ENCODE assay signal across 35 cellular contexts in the genomic region with DNA sequence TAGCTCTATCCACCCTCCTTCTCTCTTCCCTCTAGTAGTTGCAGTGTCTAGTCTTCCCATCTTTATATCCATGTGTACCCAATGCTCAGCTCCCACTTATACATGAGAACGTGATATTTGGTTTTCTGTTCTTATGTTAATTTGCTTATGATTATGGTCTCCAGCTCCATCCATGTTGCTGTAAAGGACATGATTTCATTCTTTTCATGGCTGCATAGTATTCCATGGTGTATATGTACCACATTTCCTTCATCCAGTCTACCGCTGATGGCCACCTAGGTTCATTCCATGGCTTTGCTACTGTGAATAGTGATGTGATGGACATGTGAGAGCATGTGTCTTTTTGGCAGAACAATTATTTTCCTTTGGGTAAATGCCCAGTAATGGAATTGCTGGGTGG. TPM values are rescaled to one million over a fixed set of nuclear protein-coding genes. Genes with fewer than 3 reads are reported as not detected.
"Had no signal": no experiment of that assay in that cellular context is flagged by ENCODE, and none has a peak within 500 bp of the region (broad histone marks: within the 10 kb centered on the region; RNA-seq: fewer than 3 reads in every experiment).

No MANE protein-coding gene starts in this region.

- ATAC-seq: activated naive CD8-positive, alpha-beta T cell treated with anti-CD3 and anti-CD28 coated beads, Interleukin-2, amount 50 U/mL, for 24 hours; activated T-cell treated with anti-CD3 and anti-CD28 coated beads, Interleukin-2, amount 50 U/mL, for 72 hours; activated T-helper 17 cell treated with anti-CD3 and anti-CD28 coated beads, Interleukin-2, amount 50 U/mL, for 72 hours had no signal

- H3K27ac Mint-ChIP-seq: activated CD4-positive, alpha-beta memory T cell treated with anti-CD3 and anti-CD28 coated beads, Interleukin-2, amount 10 ng/mL, durations not matched to agents 7 days and 5 days; activated CD4-positive, alpha-beta T cell treated with anti-CD3 and anti-CD28 coated beads, Interleukin-2, amount 10 ng/mL, durations not matched to agents 7 days and 5 days; activated naive CD4-positive, alpha-beta T cell treated with anti-CD3 and anti-CD28 coated beads for 36 hours; activated naive CD4-positive, alpha-beta T cell treated with anti-CD3 and anti-CD28 coated beads, Interleukin-2, amount 50 U/mL, for 24 hours; activated naive CD8-positive, alpha-beta T cell treated with anti-CD3 and anti-CD28 coated beads for 36 hours; activated naive CD8-positive, alpha-beta T cell treated with anti-CD3 and anti-CD28 coated beads, Interleukin-2, amount 50 U/mL, for 24 hours; activated T-cell treated with anti-CD3 and anti-CD28 coated beads, Interleukin-2, amount 50 U/mL, for 24 hours; activated T-cell treated with anti-CD3 and anti-CD28 coated beads, Interleukin-2, amount 50 U/mL, for 72 hours; activated T-helper 17 cell treated with anti-CD3 and anti-CD28 coated beads, Interleukin-2, amount 50 U/mL, for 72 hours; brain had no signal

- H3K9me3 ChIP-seq: adrenal gland, ascending aorta, breast epithelium, colonic mucosa had no signal

- H3K36me3 Mint-ChIP-seq: activated naive CD4-positive, alpha-beta T cell treated with anti-CD3 and anti-CD28 coated beads, Interleukin-2, amount 50 U/mL, for 24 hours; activated naive CD8-positive, alpha-beta T cell treated with anti-CD3 and anti-CD28 coated beads for 36 hours; brain had no signal

- H3K4me3 Mint-ChIP-seq: activated CD4-positive, alpha-beta memory T cell treated with anti-CD3 and anti-CD28 coated beads, Interleukin-2, amount 10 ng/mL, durations not matched to agents 7 days and 5 days; activated CD4-positive, alpha-beta T cell treated with anti-CD3 and anti-CD28 coated beads, Interleukin-2, amount 10 ng/mL, durations not matched to agents 7 days and 5 days; activated naive CD4-positive, alpha-beta T cell treated with anti-CD3 and anti-CD28 coated beads for 36 hours; activated naive CD4-positive, alpha-beta T cell treated with anti-CD3 and anti-CD28 coated beads, Interleukin-2, amount 50 U/mL, for 24 hours; activated naive CD8-positive, alpha-beta T cell treated with anti-CD3 and anti-CD28 coated beads for 36 hours; activated naive CD8-positive, alpha-beta T cell treated with anti-CD3 and anti-CD28 coated beads, Interleukin-2, amount 50 U/mL, for 24 hours; activated T-cell treated with anti-CD3 and anti-CD28 coated beads, Interleukin-2, amount 50 U/mL, for 24 hours; activated T-cell treated with anti-CD3 and anti-CD28 coated beads, Interleukin-2, amount 50 U/mL, for 72 hours; activated T-helper 17 cell treated with anti-CD3 and anti-CD28 coated beads, Interleukin-2, amount 50 U/mL, for 72 hours; brain had no signal

- DNase-seq: activated CD4-positive, alpha-beta memory T cell treated with anti-CD3 and anti-CD28 coated beads, Interleukin-2, amount 10 ng/mL, durations not matched to agents 7 days and 5 days; activated CD4-positive, alpha-beta T cell treated with anti-CD3 and anti-CD28 coated beads for 1 hour; activated CD4-positive, alpha-beta T cell treated with anti-CD3 and anti-CD28 coated beads for 4 hours; activated CD4-positive, alpha-beta T cell treated with anti-CD3 and anti-CD28 coated beads, Interleukin-2, amount 10 ng/mL, durations not matched to agents 7 days and 5 days; activated CD4-positive, alpha-beta T cell treated with anti-CD3 and anti-CD28 coated beads, Interleukin-2, amount 50 U/mL, for 4 hours; activated CD4-positive, CD25-positive, alpha-beta regulatory T cell; activated CD8-positive, alpha-beta memory T cell treated with anti-CD3 and anti-CD28 coated beads, Interleukin-2, amount 50 U/mL, for 48 hours; activated effector memory CD4-positive, alpha-beta T cell treated with Interleukin-2 at 50 U/mL for 16 hours; activated naive CD4-positive, alpha-beta T cell treated with anti-CD3 and anti-CD28 coated beads for 36 hours; activated naive CD8-positive, alpha-beta T cell treated with anti-CD3 and anti-CD28 coated beads for 36 hours; activated naive CD8-positive, alpha-beta T cell treated with anti-CD3 and anti-CD28 coated beads, Interleukin-2, amount 50 U/mL, for 24 hours; activated T-cell treated with anti-CD3 and anti-CD28 coated beads for 4 hours; activated T-cell treated with anti-CD3 and anti-CD28 coated beads, Interleukin-2, amount 50 U/mL, for 24 hours; activated T-cell treated with anti-CD3 and anti-CD28 coated beads, Interleukin-2, amount 50 U/mL, for 72 hours; adrenal gland; amygdala; central memory CD4-positive, alpha-beta T cell; cerebellar nuclear complex; colonic mucosa; effector CD8-positive, alpha-beta T cell; foreskin fibroblast; head of caudate nucleus; T-helper 2 cell had no signal

- H3K36me3 ChIP-seq: adrenal gland, ascending aorta, breast epithelium, cardiac muscle cell, colonic mucosa had no signal

- H3K27me3 Mint-ChIP-seq: activated CD4-positive, alpha-beta memory T cell treated with anti-CD3 and anti-CD28 coated beads, Interleukin-2, amount 10 ng/mL, durations not matched to agents 7 days and 5 days; activated CD4-positive, alpha-beta T cell treated with anti-CD3 and anti-CD28 coated beads, Interleukin-2, amount 10 ng/mL, durations not matched to agents 7 days and 5 days; activated naive CD4-positive, alpha-beta T cell treated with anti-CD3 and anti-CD28 coated beads, Interleukin-2, amount 50 U/mL, for 24 hours; activated naive CD8-positive, alpha-beta T cell treated with anti-CD3 and anti-CD28 coated beads for 36 hours; activated naive CD8-positive, alpha-beta T cell treated with anti-CD3 and anti-CD28 coated beads, Interleukin-2, amount 50 U/mL, for 24 hours; activated T-cell treated with anti-CD3 and anti-CD28 coated beads, Interleukin-2, amount 50 U/mL, for 24 hours; activated T-helper 17 cell treated with anti-CD3 and anti-CD28 coated beads, Interleukin-2, amount 50 U/mL, for 72 hours had no signal

- H3K27me3 ChIP-seq: adrenal gland, ascending aorta, breast epithelium, cardiac muscle cell, colonic mucosa had no signal

- H3K27ac ChIP-seq: adrenal gland, breast epithelium, cardiac muscle cell, colonic mucosa, epithelial cell of prostate had no signal

- H3K4me3 ChIP-seq: adrenal gland, ascending aorta, breast epithelium, cardiac muscle cell, colonic mucosa had no signal

- H3K4me1 Mint-ChIP-seq: activated naive CD4-positive, alpha-beta T cell treated with anti-CD3 and anti-CD28 coated beads, Interleukin-2, amount 50 U/mL, for 24 hours; activated naive CD8-positive, alpha-beta T cell treated with anti-CD3 and anti-CD28 coated beads for 36 hours; activated T-helper 17 cell treated with anti-CD3 and anti-CD28 coated beads, Interleukin-2, amount 50 U/mL, for 72 hours; brain had no signal

- H3K4me1 ChIP-seq: adrenal gland, breast epithelium, colonic mucosa had no signal

- H3K9me3 Mint-ChIP-seq: activated CD4-positive, alpha-beta memory T cell treated with anti-CD3 and anti-CD28 coated beads, Interleukin-2, amount 10 ng/mL, durations not matched to agents 7 days and 5 days; activated CD4-positive, alpha-beta T cell treated with anti-CD3 and anti-CD28 coated beads, Interleukin-2, amount 10 ng/mL, durations not matched to agents 7 days and 5 days; activated naive CD4-positive, alpha-beta T cell treated with anti-CD3 and anti-CD28 coated beads for 36 hours; activated naive CD4-positive, alpha-beta T cell treated with anti-CD3 and anti-CD28 coated beads, Interleukin-2, amount 50 U/mL, for 24 hours; activated naive CD8-positive, alpha-beta T cell treated with anti-CD3 and anti-CD28 coated beads for 36 hours; activated naive CD8-positive, alpha-beta T cell treated with anti-CD3 and anti-CD28 coated beads, Interleukin-2, amount 50 U/mL, for 24 hours; activated T-cell treated with anti-CD3 and anti-CD28 coated beads, Interleukin-2, amount 50 U/mL, for 24 hours; activated T-cell treated with anti-CD3 and anti-CD28 coated beads, Interleukin-2, amount 50 U/mL, for 72 hours; activated T-helper 17 cell treated with anti-CD3 and anti-CD28 coated beads, Interleukin-2, amount 50 U/mL, for 72 hours had no signal

RNA-seq across cellular contexts. Expression of gene PRSS2, which starts 6.5 kb away (rescaled TPM):
- total RNA-seq: activated CD4-positive, alpha-beta memory T cell treated with anti-CD3 and anti-CD28 coated beads, Interleukin-2, amount 10 ng/mL, durations not matched to agents 7 days and 5 days; activated CD4-positive, alpha-beta T cell treated with anti-CD3 and anti-CD28 coated beads, Interleukin-2, amount 10 ng/mL, durations not matched to agents 7 days and 5 days; activated naive CD8-positive, alpha-beta T cell treated with anti-CD3 and anti-CD28 coated beads for 36 hours; activated T-cell treated with anti-CD3 and anti-CD28 coated beads, Interleukin-2, amount 50 U/mL, for 72 hours; activated T-helper 17 cell treated with anti-CD3 and anti-CD28 coated beads, Interleukin-2, amount 50 U/mL, for 72 hours; ascending aorta; breast epithelium; cardiac muscle cell; dermis microvascular lymphatic vessel endothelial cell; endothelial cell of umbilical vein; fibroblast of lung; frontal cortex; T-helper 1 cell treated with Interleukin-12 subunit alpha and Interleukin-12 subunit beta and Interleukin-4 antibody, amounts not matched to agents 30 ng/mL and 1 ng/mL, for 36 hours had no signal
- polyA plus RNA-seq: cardiac muscle cell, fibroblast of lung had no signal

RNA-seq across cellular contexts. Expression of gene PRSS1, which starts 28.0 kb away (rescaled TPM):
- total RNA-seq: activated CD4-positive, alpha-beta memory T cell treated with anti-CD3 and anti-CD28 coated beads, Interleukin-2, amount 10 ng/mL, durations not matched to agents 7 days and 5 days; activated CD4-positive, alpha-beta T cell treated with anti-CD3 and anti-CD28 coated beads, Interleukin-2, amount 10 ng/mL, durations not matched to agents 7 days and 5 days; activated naive CD4-positive, alpha-beta T cell treated with anti-CD3 and anti-CD28 coated beads for 36 hours; activated naive CD8-positive, alpha-beta T cell treated with anti-CD3 and anti-CD28 coated beads for 36 hours; activated T-cell treated with anti-CD3 and anti-CD28 coated beads, Interleukin-2, amount 50 U/mL, for 72 hours; activated T-helper 17 cell treated with anti-CD3 and anti-CD28 coated beads, Interleukin-2, amount 50 U/mL, for 72 hours; ascending aorta; breast epithelium; cardiac muscle cell; dermis microvascular lymphatic vessel endothelial cell; endothelial cell of umbilical vein; fibroblast of lung; frontal cortex; T-helper 1 cell treated with Interleukin-12 subunit alpha and Interleukin-12 subunit beta and Interleukin-4 antibody, amounts not matched to agents 30 ng/mL and 1 ng/mL, for 36 hours had no signal
- polyA plus RNA-seq: cardiac muscle cell, endothelial cell of umbilical vein, fibroblast of lung had no signal
